11 cellular contexts compared by ENCODE assay signal in the genomic region with DNA sequence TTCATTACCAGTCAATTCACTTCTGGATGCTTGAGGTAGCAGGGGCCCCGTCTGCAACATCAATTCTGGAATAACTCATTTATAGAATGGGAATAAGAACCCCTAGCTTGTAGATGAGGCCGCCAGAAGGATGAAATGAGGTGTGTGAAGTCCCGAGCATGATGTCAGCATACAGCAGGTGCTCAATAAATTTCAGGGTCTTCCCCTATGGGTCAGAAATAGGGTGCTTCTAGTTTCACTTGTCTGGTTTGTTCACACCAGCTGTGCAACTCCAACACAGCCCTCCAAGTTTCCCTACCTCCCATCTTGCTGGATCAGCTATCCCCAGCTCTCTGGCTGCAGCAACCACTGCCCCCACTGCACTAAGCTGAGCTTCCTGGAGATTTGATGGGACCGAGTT. TPM values are rescaled to one million over a fixed set of nuclear protein-coding genes. Genes with fewer than 3 reads are reported as not detected.
DNase-seq lines count a peak whose midpoint lies in the region; ATAC-seq, FAIRE-seq and TF ChIP-seq lines count a peak whose summit lies in the region.
"Had no signal": no experiment of that assay in that cellular context is flagged by ENCODE, and none has a peak within 500 bp of the region (broad histone marks: within the 10 kb centered on the region; RNA-seq: fewer than 3 reads in every experiment).

No MANE protein-coding gene starts in this region.

- no peak overlapping the region for H3K27ac ChIP-seq in Karpas-422 (ENCODE audit: low read length)

- no peak overlapping the region for H3K4me2 ChIP-seq in Karpas-422 (ENCODE audit: low read depth, low read length, poor library complexity, severe bottlenecking)

- no peak overlapping the region for H2AFZ ChIP-seq in Karpas-422 (ENCODE audit: low read length)

- H3K9ac ChIP-seq in Karpas-422 (ENCODE audit: low read length), result no peak overlapping the region

- TF ChIP-seq POLR2A in GM12891 (IDR thresholded peaks at IDR 0.05; ENCODE audit: low read depth, low read length), result no peak

- TF ChIP-seq CTCF in GM20000 (IDR thresholded peaks at IDR 0.05; ENCODE audit: extremely low read depth, missing control alignments), result no peak
- TF ChIP-seq CTCF in fibroblast of pulmonary artery (IDR thresholded peaks at IDR 0.05; ENCODE audit: low read length, missing control alignments), result no peak

- H3K4me3 ChIP-seq in fibroblast of pulmonary artery (replicated peaks; ENCODE audit: low read depth, low read length) (no peak overlapping the region), Karpas-422 (ENCODE audit: low read length) (no peak overlapping the region)

- H3K9me3 ChIP-seq in Karpas-422 (ENCODE audit: low read length), result no peaks in the 10 kb centered on the region

- H3K27me3 ChIP-seq in Karpas-422 (ENCODE audit: low read length), result no peaks in the 10 kb centered on the region

- H4K20me1 ChIP-seq in Karpas-422 (ENCODE audit: insufficient read depth, low read depth, low read length), result no peaks in the 10 kb centered on the region

- no peak for DNase-seq in GM12891 (ENCODE audit: insufficient read length, low spot score)
- peak; percentile 52 for DNase-seq in GM20000 (ENCODE audit: low spot score)
- DNase-seq in fibroblast of pulmonary artery (ENCODE audit: low read depth), result peak; percentile 25
- DNase-seq in stimulated activated CD4-positive, alpha-beta T cell treated with anti-CD3 and anti-CD28 coated beads, Interleukin-4, amount 100 ng/mL, for 1 hour, result no peak
- DNase-seq in SHP77 (lab: John Stamatoyannopoulos, UW), result no peak
- no peak for DNase-seq in Karpas-422
- DNase-seq in AG20443 (ENCODE audit: low spot score), result no peak
- DNase-seq: activated CD4-positive, alpha-beta T cell treated with anti-CD3 and anti-CD28 coated beads, Interleukin-2, amount 50 U/mL, for 4 hours; naive thymus-derived CD8-positive, alpha-beta T cell had no signal

- peak; percentile 33 for ATAC-seq in HG03108 (IDR thresholded peaks at IDR 0.05; ENCODE audit: unreplicated experiment)
- ATAC-seq: naive thymus-derived CD8-positive, alpha-beta T cell had no signal

- H3K4me1 ChIP-seq in Karpas-422 (ENCODE audit: low read length), result peaks cover 24% of the 10 kb centered on the region

- H3K9me2 ChIP-seq in Karpas-422 (replicated peaks; ENCODE audit: insufficient read depth, low read length), result no peaks in the 10 kb centered on the region

- no peaks in the 10 kb centered on the region for H3K36me3 ChIP-seq in Karpas-422 (ENCODE audit: insufficient read depth, low read length)

- no peaks in the 10 kb centered on the region for H3K79me2 ChIP-seq in Karpas-422 (ENCODE audit: low read length)

- peak; percentile 91 for FAIRE-seq in GM12891 (lab: Jason Lieb, UNC)

TF ChIP-seq in GM12891, 5 proteins besides CTCF, POLR2A, EP300 and RAD21:
- TF ChIP-seq POU2F2 (IDR thresholded peaks at IDR 0.05; ENCODE audit: low read depth, low read length) (0 out of 2 replicates have a peak, but pooled peaks have one; percentile 43), TAF1 (IDR thresholded peaks at IDR 0.05; ENCODE audit: low read depth, low read length) (no peak)

RNA-seq across cellular contexts. Expression of a gene that starts 13.5 kb away (rescaled TPM):
- polyA plus RNA-seq in GM12891 (2012; ENCODE audit: low read depth, missing spikeins), result 0.56 TPM
- 0.71 and 0.72 TPM in 2 replicates for total RNA-seq in Karpas-422 (2014; rRNA removed; shearing (Covaris generic); ENCODE audit: low replicate concordance)
- total RNA-seq: RPMI7951 had no signal

Comparison
In these comparisons a context has a peak if more than half of its experiments do, and no peak if none do; other contexts are left out.
1. DNase-seq: peak in GM20000 (single experiment) and fibroblast of pulmonary artery (single experiment); none in GM12891 (single experiment), stimulated activated CD4-positive, alpha-beta T cell treated with anti-CD3 and anti-CD28 coated beads, Interleukin-4, amount 100 ng/mL, for 1 hour (single experiment), SHP77 (0 of 2), Karpas-422 (single experiment) and AG20443 (single experiment).